16 cellular contexts compared by ENCODE assay signal in the genomic region with DNA sequence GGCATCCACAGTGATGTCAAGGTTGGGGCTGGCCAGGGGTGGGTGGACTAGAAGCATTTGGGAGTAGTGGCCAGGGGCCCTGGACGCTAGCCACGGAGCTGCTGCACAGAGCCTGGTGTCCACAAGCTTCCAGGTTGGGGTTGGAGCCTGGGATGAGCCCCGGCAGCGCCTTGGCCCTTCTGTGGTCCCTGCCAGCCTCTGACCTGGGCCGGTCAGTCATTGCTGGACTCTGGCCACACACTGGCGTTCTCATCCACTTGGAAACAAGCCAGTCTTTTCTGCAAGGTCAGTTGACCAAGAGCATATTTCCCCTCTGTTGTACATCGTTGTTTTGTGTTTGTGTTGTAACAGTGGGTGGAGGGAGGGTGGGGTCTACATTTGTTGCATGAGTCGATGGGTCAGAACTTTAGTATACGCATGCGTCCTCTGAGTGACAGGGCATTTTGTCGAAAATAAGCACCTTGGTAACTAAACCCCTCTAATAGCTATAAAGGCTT. TPM values are rescaled to one million over a fixed set of nuclear protein-coding genes. Genes with fewer than 3 reads are reported as not detected.
DNase-seq lines count a peak whose midpoint lies in the region; ATAC-seq, FAIRE-seq and TF ChIP-seq lines count a peak whose summit lies in the region.
"Had no signal": no experiment of that assay in that cellular context is flagged by ENCODE, and none has a peak within 500 bp of the region (broad histone marks: within the 10 kb centered on the region; RNA-seq: fewer than 3 reads in every experiment).

No MANE protein-coding gene starts in this region.

- H3K9me3 ChIP-seq in SK-N-SH (no peaks in the 10 kb centered on the region), transverse colon (no peaks in the 10 kb centered on the region), small intestine (ENCODE audit: control insufficient read depth, low read depth) (no peaks in the 10 kb centered on the region)

- TF ChIP-seq RAD21 in SK-N-SH (IDR thresholded peaks at IDR 0.05; ENCODE audit: low read length): no peak

- H3K9me2 ChIP-seq in SK-N-SH: no peaks in the 10 kb centered on the region

- H3F3A ChIP-seq in SK-N-SH (replicated peaks; ENCODE audit: insufficient read depth): peaks cover 37% of the 10 kb centered on the region

- peaks cover 51 to 94% of the 10 kb centered on the region in 2 experiments for H3K36me3 ChIP-seq in SK-N-SH (replicated peaks in 1 of 2; ENCODE audit: control insufficient read depth in 1 of 2, insufficient read depth in 2 of 2, low read length in 1 of 2)
- peaks cover 0 to 68% (median 27%) of the 10 kb centered on the region in 4 donors for H3K36me3 ChIP-seq in transverse colon
- H3K36me3 ChIP-seq in small intestine (ENCODE audit: control insufficient read depth in 2 of 2, insufficient read depth in 2 of 2, low read length in 2 of 2): peaks cover 22 to 34% of the 10 kb centered on the region in 2 donors

- H3K4me3 ChIP-seq in SK-N-SH (ENCODE audit: low read depth in 2 of 2, low read length in 1 of 2) (no peak overlapping the region), transverse colon (no peak overlapping the region), small intestine (ENCODE audit: low read depth in 1 of 2, low read length in 2 of 2) (no peak overlapping the region)

- H3K4me3 Mint-ChIP-seq in dendritic cell treated with granulocyte-macrophage colony-stimulating factor and Interleukin-4, amounts not matched to agents 40 ng/mL and 50 ng/mL, for 4 days: peak overlapping the region; percentile 31
- H3K4me3 Mint-ChIP-seq: HFFc6; stimulated activated memory B cell treated with anti-CD40 and anti-IgM and Interleukin-4, amounts not matched to agents 10 μg/mL and 1 μg/mL and 100 μg/mL, for 72 hours had no signal

- no peak for DNase-seq in SK-N-SH
- peak; percentile 90 for DNase-seq in left lobe of liver (ENCODE audit: low spot score)
- DNase-seq in transverse colon: no peak
- no peak for DNase-seq in small intestine
- DNase-seq: activated CD8-positive, alpha-beta memory T cell treated with anti-CD3 and anti-CD28 coated beads, Interleukin-2, amount 50 U/mL, for 4 hours; foreskin melanocyte; HFFc6; NCI-H1436; T-helper 9 cell had no signal

- no peaks in the 10 kb centered on the region for H3K27me3 Mint-ChIP-seq in dendritic cell treated with granulocyte-macrophage colony-stimulating factor and Interleukin-4, amounts not matched to agents 40 ng/mL and 50 ng/mL, for 4 days
- H3K27me3 Mint-ChIP-seq: stimulated activated memory B cell treated with anti-CD40 and anti-IgM and Interleukin-4, amounts not matched to agents 10 μg/mL and 1 μg/mL and 100 μg/mL, for 72 hours had no signal

- peaks cover 56% of the 10 kb centered on the region for H4K20me1 ChIP-seq in SK-N-SH (ENCODE audit: insufficient read depth)

- TF ChIP-seq POLR2A in transverse colon (IDR thresholded peaks at IDR 0.05): no peak

- H3K4me2 ChIP-seq in SK-N-SH: no peak overlapping the region

- peaks cover 77% of the 10 kb centered on the region for H3K4me1 Mint-ChIP-seq in dendritic cell treated with granulocyte-macrophage colony-stimulating factor and Interleukin-4, amounts not matched to agents 40 ng/mL and 50 ng/mL, for 4 days (ENCODE audit: low read depth)

- no peaks in the 10 kb centered on the region for H3K9me3 Mint-ChIP-seq in dendritic cell treated with granulocyte-macrophage colony-stimulating factor and Interleukin-4, amounts not matched to agents 40 ng/mL and 50 ng/mL, for 4 days
- H3K9me3 Mint-ChIP-seq: HFFc6; stimulated activated memory B cell treated with anti-CD40 and anti-IgM and Interleukin-4, amounts not matched to agents 10 μg/mL and 1 μg/mL and 100 μg/mL, for 72 hours had no signal

- H3K79me2 ChIP-seq in SK-N-SH (ENCODE audit: insufficient read depth): peaks cover 32% of the 10 kb centered on the region

- H3K27ac Mint-ChIP-seq in dendritic cell treated with granulocyte-macrophage colony-stimulating factor and Interleukin-4, amounts not matched to agents 40 ng/mL and 50 ng/mL, for 4 days: peak overlapping the region; percentile 90

- ATAC-seq in SK-N-SH treated with all-trans-retinoic acid at 6 μM for 48 hours (no peak), left lobe of liver (peak; percentile 79), HG03280 (IDR thresholded peaks at IDR 0.05; ENCODE audit: unreplicated experiment) (no peak), GM18861 (IDR thresholded peaks at IDR 0.05; ENCODE audit: unreplicated experiment) (no peak)

- H3K4me1 ChIP-seq in SK-N-SH (ENCODE audit: control insufficient read depth in 1 of 2, insufficient read depth in 2 of 2, low read depth in 1 of 2, low read length in 1 of 2) (no peaks in the 10 kb centered on the region; a peak in 1 of 4 replicates), transverse colon (peaks cover 0 to 7% (median 0%) of the 10 kb centered on the region in 4 donors), small intestine (ENCODE audit: control insufficient read depth in 2 of 2, insufficient read depth in 1 of 2, low read depth in 1 of 2, low read length in 1 of 2) (no peaks in the 10 kb centered on the region)

- intact Hi-C loops in dendritic cell treated with granulocyte-macrophage colony-stimulating factor and Interleukin-4, amounts not matched to agents 40 ng/mL and 50 ng/mL, for 4 days (cut with micrococcal nuclease): loop anchor here (5.0 kb wide), 1 partner anchor 67 kb away; a partner anchor contains a TSS
- intact Hi-C loops in transverse colon (cut with DNase I; ENCODE audit: low total_unique reads): loop anchor here (1.0 to 5.0 kb wide), 3 partner anchors 29 to 112 kb away; no protein-coding TSS in a partner anchor

- FAIRE-seq in small intestine (lab: Jason Lieb, UNC): no peak
- FAIRE-seq: A204.1, G401.6 had no signal

- no peak overlapping the region for H3K9ac ChIP-seq in SK-N-SH

- peaks cover 100% of the 10 kb centered on the region for H3K36me3 Mint-ChIP-seq in dendritic cell treated with granulocyte-macrophage colony-stimulating factor and Interleukin-4, amounts not matched to agents 40 ng/mL and 50 ng/mL, for 4 days (ENCODE audit: low read depth)

- CTCF ChIA-PET in SK-N-SH (lab: Yijun Ruan, JAX): interaction anchor here (1.3 to 11.1 kb wide), 7 partner anchors 9 to 146 kb away, joined by 3 to 130 read pairs (median 4); no protein-coding TSS in a partner anchor

- TF ChIP-seq EP300 in SK-N-SH (IDR thresholded peaks at IDR 0.05; ENCODE audit: borderline replicate concordance in 1 of 2, low read depth in 1 of 2, low read length in 1 of 2): no peak
- TF ChIP-seq EP300 in transverse colon (IDR thresholded peaks at IDR 0.05; ENCODE audit: low read depth): no peak

- H3K27ac ChIP-seq in SK-N-SH (ENCODE audit: low read depth in 2 of 2, low read length in 1 of 2) (no peak overlapping the region), transverse colon (peak overlapping the region in 3 of 4 donors; percentile 7 to 44 (median 23)), small intestine (ENCODE audit: low read depth in 1 of 2, low read length in 1 of 2) (peak overlapping the region in 1 of 2 donors; percentile 35)

- 79% methylated on average over 8 of the region's 11 CpGs for WGBS in SK-N-SH (ENCODE audit: low lambda C conversion rate)
- WGBS in transverse colon (ENCODE audit: low coverage in 1 of 2), 2 donors: 68% methylated on average over 11 of the region's 11 CpGs; no CpG with 5 or more reads in 1 of the 2 donors
- 66 to 76% (median 72%) methylated on average over 11 of the region's 11 CpGs for WGBS in small intestine, 3 donors

- POLR2A ChIA-PET in SK-N-SH (lab: Yijun Ruan, JAX): no interaction called here

- no peak overlapping the region for H2AFZ ChIP-seq in SK-N-SH (ENCODE audit: low read depth)

- H3K27me3 ChIP-seq in SK-N-SH (ENCODE audit: insufficient read depth): no peaks in the 10 kb centered on the region
- no peaks in the 10 kb centered on the region for H3K27me3 ChIP-seq in transverse colon
- no peaks in the 10 kb centered on the region for H3K27me3 ChIP-seq in small intestine (ENCODE audit: control insufficient read depth in 2 of 2, insufficient read depth in 2 of 2, low read length in 2 of 2)

- no peak for TF ChIP-seq CTCF in SK-N-SH (IDR thresholded peaks at IDR 0.05)
- TF ChIP-seq CTCF in transverse colon (IDR thresholded peaks at IDR 0.05): no peak

- in situ Hi-C loops in transverse colon (cut with MboI; ENCODE audit: low pct_ligation_motif_present in 1 of 4, low pct_unique_long_range_greater_than_20kb in 1 of 4, low sequenced_read_pairs in 3 of 4): loop anchor here in 1 of 4 donors (5.0 kb wide), 1 partner anchor 122 kb away; no protein-coding TSS in a partner anchor

TF ChIP-seq in SK-N-SH, 30 proteins besides CTCF, POLR2A, EP300 and RAD21 (continues in another document):
- TF ChIP-seq POLR2AphosphoS5 (IDR thresholded peaks at IDR 0.05; ENCODE audit: low read depth, low read length) (peak; percentile 44), ELF1 (IDR thresholded peaks at IDR 0.05) (no peak), CHD2 (IDR thresholded peaks at IDR 0.05; ENCODE audit: low read length, partially characterized antibody) (no peak), TCF12 (IDR thresholded peaks at IDR 0.05) (no peak)

RNA-seq across cellular contexts. Expression of a gene that starts 8.4 kb away (rescaled TPM):
- polyA plus RNA-seq in SK-N-SH (2012; rRNA removed): 687 and 801 TPM in 2 replicates
- 613 and 674 TPM in 2 replicates for polyA plus RNA-seq in SK-N-SH (2012; cell fraction: cytosol; rRNA removed)
- 549 and 666 TPM in 2 replicates for polyA plus RNA-seq in SK-N-SH (2012; cell fraction: nucleus; rRNA removed)
- total RNA-seq in left lobe of liver: 138 TPM
- total RNA-seq in transverse colon: 100 to 1,000 TPM; 154 to 241 (median 234) TPM
- polyA plus RNA-seq in small intestine: 100 to 1,000 TPM; 307 to 378 (median 313) TPM

RNA-seq across cellular contexts. Expression of a gene that starts 8.8 kb away (rescaled TPM):
- polyA plus RNA-seq in SK-N-SH (2012; rRNA removed): 10.7 and 13.1 TPM in 2 replicates
- polyA plus RNA-seq in SK-N-SH (2012; cell fraction: cytosol; rRNA removed): 6.1 and 7.6 TPM in 2 replicates
- polyA plus RNA-seq in SK-N-SH (2012; cell fraction: nucleus; rRNA removed): 38.4 and 51.9 TPM in 2 replicates
- 33.4 TPM for total RNA-seq in left lobe of liver
- 10 to 100 TPM; 14.7 to 23.2 (median 22.1) TPM for total RNA-seq in transverse colon
- 10 to 100 TPM in 1 of 3 donors, 1 to 10 TPM in 2; 7.5 to 13.0 (median 9.7) TPM for polyA plus RNA-seq in small intestine

RNA-seq across cellular contexts. Expression of a gene that starts 12.5 kb away (rescaled TPM):
- 52.2 and 64.6 TPM in 2 replicates for polyA plus RNA-seq in SK-N-SH (2012; rRNA removed)
- 36.9 and 51.7 TPM in 2 replicates for polyA plus RNA-seq in SK-N-SH (2012; cell fraction: cytosol; rRNA removed)
- polyA plus RNA-seq in SK-N-SH (2012; cell fraction: nucleus; rRNA removed): 45.2 and 49.2 TPM in 2 replicates
- 19.6 TPM for total RNA-seq in left lobe of liver
- 10 to 100 TPM; 22.1 to 45.3 (median 35.6) TPM for total RNA-seq in transverse colon
- 10 to 100 TPM; 11.9 to 23.3 (median 13.0) TPM for polyA plus RNA-seq in small intestine

RNA-seq across cellular contexts. Expression of a gene that starts 48.0 kb away (rescaled TPM):
- 36.6 and 42.9 TPM in 2 replicates for polyA plus RNA-seq in SK-N-SH (2012; rRNA removed)
- 25.8 and 27.8 TPM in 2 replicates for polyA plus RNA-seq in SK-N-SH (2012; cell fraction: cytosol; rRNA removed)
- polyA plus RNA-seq in SK-N-SH (2012; cell fraction: nucleus; rRNA removed): 66.8 and 75.1 TPM in 2 replicates
- 31.0 TPM for total RNA-seq in left lobe of liver
- 10 to 100 TPM in 3 of 4 donors, 1 to 10 TPM in 1; 9.8 to 58.0 (median 23.1) TPM for total RNA-seq in transverse colon
- 10 to 100 TPM; 24.9 to 39.4 (median 34.4) TPM for polyA plus RNA-seq in small intestine

Comparison
In these comparisons a context has a peak if more than half of its experiments do, and no peak if none do; other contexts are left out.
1. H3K27ac ChIP-seq: peak in transverse colon (3 of 4); none in SK-N-SH (0 of 2).